1 cellular context compared by ENCODE assay signal in the genomic region with DNA sequence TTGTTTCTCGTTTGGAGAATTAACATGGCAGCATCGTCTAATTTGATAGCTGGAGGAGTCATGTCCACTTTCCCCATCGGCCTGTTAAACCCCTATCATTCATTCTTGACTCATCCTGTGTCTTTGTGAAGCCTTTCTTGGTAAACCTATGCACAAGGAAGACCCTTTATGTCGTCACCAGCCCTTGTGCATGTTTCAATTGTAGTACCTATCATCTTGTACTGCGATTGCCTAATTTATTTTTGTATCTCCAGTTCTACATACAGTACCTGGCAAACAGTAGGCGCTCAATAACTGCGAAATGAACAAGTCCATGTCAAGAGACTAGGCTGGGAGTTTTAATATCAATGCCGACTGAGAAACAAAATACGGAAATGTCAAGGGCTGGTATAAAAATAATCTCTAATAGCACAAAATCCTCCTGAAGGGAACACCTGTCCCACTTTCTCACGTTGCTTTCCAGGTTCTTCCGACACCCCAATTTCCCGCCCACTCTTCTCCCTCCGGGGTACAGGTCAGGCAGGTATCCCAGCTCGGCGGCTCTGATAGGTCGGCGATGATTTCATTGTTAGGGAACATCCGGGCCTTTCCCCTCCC.
A peak's percentile ranks its signal among the peaks of the same experiment; 100 is the strongest.
TF ChIP-seq lines count a peak whose summit lies in the region.

No MANE protein-coding gene starts in this region.

TF ChIP-seq in K562, 482 proteins besides CTCF, POLR2A, EP300 and RAD21 (continued from another document and continues in another):
- TF ChIP-seq ZBTB7A (IDR thresholded peaks at IDR 0.05; ENCODE audit: borderline replicate concordance, control insufficient read depth, low read depth, low read length): no peak
- TF ChIP-seq CREB1 (IDR thresholded peaks at IDR 0.05): no peak
- TF ChIP-seq CREB1 (CRISPR knock-in tag; IDR thresholded peaks at IDR 0.05): no peak
- TF ChIP-seq ZNF589 (CRISPR knock-in tag; IDR thresholded peaks at IDR 0.05; ENCODE audit: low read depth): no peak
- no peak for TF ChIP-seq MAFG (tag; conservative IDR thresholded peaks at IDR 0.05)
- TF ChIP-seq, protein P1, sequence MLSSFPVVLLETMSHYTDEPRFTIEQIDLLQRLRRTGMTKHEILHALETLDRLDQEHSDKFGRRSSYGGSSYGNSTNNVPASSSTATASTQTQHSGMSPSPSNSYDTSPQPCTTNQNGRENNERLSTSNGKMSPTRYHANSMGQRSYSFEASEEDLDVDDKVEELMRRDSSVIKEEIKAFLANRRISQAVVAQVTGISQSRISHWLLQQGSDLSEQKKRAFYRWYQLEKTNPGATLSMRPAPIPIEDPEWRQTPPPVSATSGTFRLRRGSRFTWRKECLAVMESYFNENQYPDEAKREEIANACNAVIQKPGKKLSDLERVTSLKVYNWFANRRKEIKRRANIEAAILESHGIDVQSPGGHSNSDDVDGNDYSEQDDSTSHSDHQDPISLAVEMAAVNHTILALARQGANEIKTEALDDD (IDR thresholded peaks at IDR 0.05): no peak; the same call in 1 of the 2 replicates
- no peak for TF ChIP-seq ZSCAN32 (CRISPR knock-in tag; IDR thresholded peaks at IDR 0.05)
- TF ChIP-seq THRAP3 (IDR thresholded peaks at IDR 0.05; ENCODE audit: borderline replicate concordance): no peak
- no peak for TF ChIP-seq ZC3H4 (CRISPR knock-in tag; IDR thresholded peaks at IDR 0.05; ENCODE audit: borderline replicate concordance)
- TF ChIP-seq JUND (IDR thresholded peaks at IDR 0.05; ENCODE audit: borderline replicate concordance, low read depth, low read length): peak; percentile 84
- peak; percentile 83; the same call in 2 of the 3 replicates for TF ChIP-seq JUND (tag; IDR thresholded peaks at IDR 0.05; ENCODE audit: borderline replicate concordance, low read depth, low read length)
- TF ChIP-seq SMARCE1 (IDR thresholded peaks at IDR 0.05): no peak
- no peak for TF ChIP-seq CEBPG (CRISPR knock-in tag; IDR thresholded peaks at IDR 0.05)
- 0 out of 4 replicates have a peak, but pooled peaks of 1 of the 2 experiments have one; percentile 12 for TF ChIP-seq CEBPG (tag; conservative IDR thresholded peaks at IDR 0.05 in 1 of 2, IDR thresholded peaks at IDR 0.05 in 1 of 2)
- TF ChIP-seq ATF7 (IDR thresholded peaks at IDR 0.05): peak; percentile 98
- no peak for TF ChIP-seq ZNF174 (CRISPR knock-in tag; IDR thresholded peaks at IDR 0.05)
- no peak for TF ChIP-seq ZNF561 (CRISPR knock-in tag; conservative IDR thresholded peaks at IDR 0.05)
- TF ChIP-seq ZNF766 (CRISPR knock-in tag; conservative IDR thresholded peaks at IDR 0.05): peak; percentile 62; the same call in 1 of the 2 replicates
- no peak for TF ChIP-seq MTA3 (IDR thresholded peaks at IDR 0.05; ENCODE audit: borderline replicate concordance)
- peak; percentile 44; the same call in 1 of the 2 replicates for TF ChIP-seq BRD4 (IDR thresholded peaks at IDR 0.05)
- no peak for TF ChIP-seq POU5F1 (IDR thresholded peaks at IDR 0.05; ENCODE audit: borderline replicate concordance, low read depth, low read length, partially characterized antibody)
- TF ChIP-seq, protein P2, sequence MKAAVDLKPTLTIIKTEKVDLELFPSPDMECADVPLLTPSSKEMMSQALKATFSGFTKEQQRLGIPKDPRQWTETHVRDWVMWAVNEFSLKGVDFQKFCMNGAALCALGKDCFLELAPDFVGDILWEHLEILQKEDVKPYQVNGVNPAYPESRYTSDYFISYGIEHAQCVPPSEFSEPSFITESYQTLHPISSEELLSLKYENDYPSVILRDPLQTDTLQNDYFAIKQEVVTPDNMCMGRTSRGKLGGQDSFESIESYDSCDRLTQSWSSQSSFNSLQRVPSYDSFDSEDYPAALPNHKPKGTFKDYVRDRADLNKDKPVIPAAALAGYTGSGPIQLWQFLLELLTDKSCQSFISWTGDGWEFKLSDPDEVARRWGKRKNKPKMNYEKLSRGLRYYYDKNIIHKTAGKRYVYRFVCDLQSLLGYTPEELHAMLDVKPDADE (conservative IDR thresholded peaks at IDR 0.05; ENCODE audit: control insufficient read depth, low read depth, low read length): no peak
- TF ChIP-seq ZNF695 (CRISPR knock-in tag; IDR thresholded peaks at IDR 0.05): no peak
- TF ChIP-seq ZFX (CRISPR knock-in tag; IDR thresholded peaks at IDR 0.05): no peak
- TF ChIP-seq ARID1B (IDR thresholded peaks at IDR 0.05): 0 out of 2 replicates have a peak, but pooled peaks have one; percentile 7
- TF ChIP-seq, protein P3, sequence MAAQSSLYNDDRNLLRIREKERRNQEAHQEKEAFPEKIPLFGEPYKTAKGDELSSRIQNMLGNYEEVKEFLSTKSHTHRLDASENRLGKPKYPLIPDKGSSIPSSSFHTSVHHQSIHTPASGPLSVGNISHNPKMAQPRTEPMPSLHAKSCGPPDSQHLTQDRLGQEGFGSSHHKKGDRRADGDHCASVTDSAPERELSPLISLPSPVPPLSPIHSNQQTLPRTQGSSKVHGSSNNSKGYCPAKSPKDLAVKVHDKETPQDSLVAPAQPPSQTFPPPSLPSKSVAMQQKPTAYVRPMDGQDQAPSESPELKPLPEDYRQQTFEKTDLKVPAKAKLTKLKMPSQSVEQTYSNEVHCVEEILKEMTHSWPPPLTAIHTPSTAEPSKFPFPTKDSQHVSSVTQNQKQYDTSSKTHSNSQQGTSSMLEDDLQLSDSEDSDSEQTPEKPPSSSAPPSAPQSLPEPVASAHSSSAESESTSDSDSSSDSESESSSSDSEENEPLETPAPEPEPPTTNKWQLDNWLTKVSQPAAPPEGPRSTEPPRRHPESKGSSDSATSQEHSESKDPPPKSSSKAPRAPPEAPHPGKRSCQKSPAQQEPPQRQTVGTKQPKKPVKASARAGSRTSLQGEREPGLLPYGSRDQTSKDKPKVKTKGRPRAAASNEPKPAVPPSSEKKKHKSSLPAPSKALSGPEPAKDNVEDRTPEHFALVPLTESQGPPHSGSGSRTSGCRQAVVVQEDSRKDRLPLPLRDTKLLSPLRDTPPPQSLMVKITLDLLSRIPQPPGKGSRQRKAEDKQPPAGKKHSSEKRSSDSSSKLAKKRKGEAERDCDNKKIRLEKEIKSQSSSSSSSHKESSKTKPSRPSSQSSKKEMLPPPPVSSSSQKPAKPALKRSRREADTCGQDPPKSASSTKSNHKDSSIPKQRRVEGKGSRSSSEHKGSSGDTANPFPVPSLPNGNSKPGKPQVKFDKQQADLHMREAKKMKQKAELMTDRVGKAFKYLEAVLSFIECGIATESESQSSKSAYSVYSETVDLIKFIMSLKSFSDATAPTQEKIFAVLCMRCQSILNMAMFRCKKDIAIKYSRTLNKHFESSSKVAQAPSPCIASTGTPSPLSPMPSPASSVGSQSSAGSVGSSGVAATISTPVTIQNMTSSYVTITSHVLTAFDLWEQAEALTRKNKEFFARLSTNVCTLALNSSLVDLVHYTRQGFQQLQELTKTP (IDR thresholded peaks at IDR 0.05; ENCODE audit: low read depth in 1 of 2, partially characterized antibody in 2 of 2): peak in 1 of 2 experiments; percentile 24
- TF ChIP-seq ZNF134 (CRISPR knock-in tag; conservative IDR thresholded peaks at IDR 0.05): no peak
- peak; percentile 49; the same call in 1 of the 2 replicates for TF ChIP-seq NR2C2 (CRISPR knock-in tag; IDR thresholded peaks at IDR 0.05)
- TF ChIP-seq NR2C2 (tag; IDR thresholded peaks at IDR 0.05): peak; percentile 99
- TF ChIP-seq, protein P4, sequence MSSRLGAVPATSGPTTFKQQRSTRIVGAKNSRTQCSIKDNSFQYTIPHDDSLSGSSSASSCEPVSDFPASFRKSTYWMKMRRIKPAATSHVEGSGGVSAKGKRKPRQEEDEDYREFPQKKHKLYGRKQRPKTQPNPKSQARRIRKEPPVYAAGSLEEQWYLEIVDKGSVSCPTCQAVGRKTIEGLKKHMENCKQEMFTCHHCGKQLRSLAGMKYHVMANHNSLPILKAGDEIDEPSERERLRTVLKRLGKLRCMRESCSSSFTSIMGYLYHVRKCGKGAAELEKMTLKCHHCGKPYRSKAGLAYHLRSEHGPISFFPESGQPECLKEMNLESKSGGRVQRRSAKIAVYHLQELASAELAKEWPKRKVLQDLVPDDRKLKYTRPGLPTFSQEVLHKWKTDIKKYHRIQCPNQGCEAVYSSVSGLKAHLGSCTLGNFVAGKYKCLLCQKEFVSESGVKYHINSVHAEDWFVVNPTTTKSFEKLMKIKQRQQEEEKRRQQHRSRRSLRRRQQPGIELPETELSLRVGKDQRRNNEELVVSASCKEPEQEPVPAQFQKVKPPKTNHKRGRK (tag; IDR thresholded peaks at IDR 0.05): no peak
- TF ChIP-seq, protein P5, sequence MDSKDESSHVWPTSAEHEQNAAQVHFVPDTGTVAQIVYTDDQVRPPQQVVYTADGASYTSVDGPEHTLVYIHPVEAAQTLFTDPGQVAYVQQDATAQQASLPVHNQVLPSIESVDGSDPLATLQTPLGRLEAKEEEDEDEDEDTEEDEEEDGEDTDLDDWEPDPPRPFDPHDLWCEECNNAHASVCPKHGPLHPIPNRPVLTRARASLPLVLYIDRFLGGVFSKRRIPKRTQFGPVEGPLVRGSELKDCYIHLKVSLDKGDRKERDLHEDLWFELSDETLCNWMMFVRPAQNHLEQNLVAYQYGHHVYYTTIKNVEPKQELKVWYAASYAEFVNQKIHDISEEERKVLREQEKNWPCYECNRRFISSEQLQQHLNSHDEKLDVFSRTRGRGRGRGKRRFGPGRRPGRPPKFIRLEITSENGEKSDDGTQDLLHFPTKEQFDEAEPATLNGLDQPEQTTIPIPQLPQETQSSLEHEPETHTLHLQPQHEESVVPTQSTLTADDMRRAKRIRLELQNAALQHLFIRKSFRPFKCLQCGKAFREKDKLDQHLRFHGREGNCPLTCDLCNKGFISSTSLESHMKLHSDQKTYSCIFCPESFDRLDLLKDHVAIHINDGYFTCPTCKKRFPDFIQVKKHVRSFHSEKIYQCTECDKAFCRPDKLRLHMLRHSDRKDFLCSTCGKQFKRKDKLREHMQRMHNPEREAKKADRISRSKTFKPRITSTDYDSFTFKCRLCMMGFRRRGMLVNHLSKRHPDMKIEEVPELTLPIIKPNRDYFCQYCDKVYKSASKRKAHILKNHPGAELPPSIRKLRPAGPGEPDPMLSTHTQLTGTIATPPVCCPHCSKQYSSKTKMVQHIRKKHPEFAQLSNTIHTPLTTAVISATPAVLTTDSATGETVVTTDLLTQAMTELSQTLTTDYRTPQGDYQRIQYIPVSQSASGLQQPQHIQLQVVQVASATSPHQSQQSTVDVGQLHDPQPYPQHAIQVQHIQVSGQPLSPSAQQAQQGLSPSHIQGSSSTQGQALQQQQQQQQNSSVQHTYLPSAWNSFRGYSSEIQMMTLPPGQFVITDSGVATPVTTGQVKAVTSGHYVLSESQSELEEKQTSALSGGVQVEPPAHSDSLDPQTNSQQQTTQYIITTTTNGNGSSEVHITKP (IDR thresholded peaks at IDR 0.05; ENCODE audit: partially characterized antibody): peak; percentile 77
- TF ChIP-seq SMARCB1 (IDR thresholded peaks at IDR 0.05; ENCODE audit: insufficient read length, low read depth): no peak
- TF ChIP-seq, protein P6, sequence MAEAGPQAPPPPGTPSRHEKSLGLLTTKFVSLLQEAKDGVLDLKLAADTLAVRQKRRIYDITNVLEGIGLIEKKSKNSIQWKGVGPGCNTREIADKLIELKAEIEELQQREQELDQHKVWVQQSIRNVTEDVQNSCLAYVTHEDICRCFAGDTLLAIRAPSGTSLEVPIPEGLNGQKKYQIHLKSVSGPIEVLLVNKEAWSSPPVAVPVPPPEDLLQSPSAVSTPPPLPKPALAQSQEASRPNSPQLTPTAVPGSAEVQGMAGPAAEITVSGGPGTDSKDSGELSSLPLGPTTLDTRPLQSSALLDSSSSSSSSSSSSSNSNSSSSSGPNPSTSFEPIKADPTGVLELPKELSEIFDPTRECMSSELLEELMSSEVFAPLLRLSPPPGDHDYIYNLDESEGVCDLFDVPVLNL (CRISPR knock-in tag; IDR thresholded peaks at IDR 0.05; ENCODE audit: low read depth): no peak
- TF ChIP-seq ZEB2 (IDR thresholded peaks at IDR 0.05): peak; percentile 92
- TF ChIP-seq ZNF699 (CRISPR knock-in tag; IDR thresholded peaks at IDR 0.05; ENCODE audit: insufficient replicate concordance): no peak
- TF ChIP-seq LARP7 (IDR thresholded peaks at IDR 0.05): no peak
- TF ChIP-seq, protein P7, sequence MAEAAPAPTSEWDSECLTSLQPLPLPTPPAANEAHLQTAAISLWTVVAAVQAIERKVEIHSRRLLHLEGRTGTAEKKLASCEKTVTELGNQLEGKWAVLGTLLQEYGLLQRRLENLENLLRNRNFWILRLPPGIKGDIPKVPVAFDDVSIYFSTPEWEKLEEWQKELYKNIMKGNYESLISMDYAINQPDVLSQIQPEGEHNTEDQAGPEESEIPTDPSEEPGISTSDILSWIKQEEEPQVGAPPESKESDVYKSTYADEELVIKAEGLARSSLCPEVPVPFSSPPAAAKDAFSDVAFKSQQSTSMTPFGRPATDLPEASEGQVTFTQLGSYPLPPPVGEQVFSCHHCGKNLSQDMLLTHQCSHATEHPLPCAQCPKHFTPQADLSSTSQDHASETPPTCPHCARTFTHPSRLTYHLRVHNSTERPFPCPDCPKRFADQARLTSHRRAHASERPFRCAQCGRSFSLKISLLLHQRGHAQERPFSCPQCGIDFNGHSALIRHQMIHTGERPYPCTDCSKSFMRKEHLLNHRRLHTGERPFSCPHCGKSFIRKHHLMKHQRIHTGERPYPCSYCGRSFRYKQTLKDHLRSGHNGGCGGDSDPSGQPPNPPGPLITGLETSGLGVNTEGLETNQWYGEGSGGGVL (CRISPR knock-in tag; IDR thresholded peaks at IDR 0.05): no peak
- no peak for TF ChIP-seq ESRRA (IDR thresholded peaks at IDR 0.05; ENCODE audit: borderline replicate concordance, low read depth)
- TF ChIP-seq ZNF354B (CRISPR knock-in tag; IDR thresholded peaks at IDR 0.05): no peak
- TF ChIP-seq, protein P8, sequence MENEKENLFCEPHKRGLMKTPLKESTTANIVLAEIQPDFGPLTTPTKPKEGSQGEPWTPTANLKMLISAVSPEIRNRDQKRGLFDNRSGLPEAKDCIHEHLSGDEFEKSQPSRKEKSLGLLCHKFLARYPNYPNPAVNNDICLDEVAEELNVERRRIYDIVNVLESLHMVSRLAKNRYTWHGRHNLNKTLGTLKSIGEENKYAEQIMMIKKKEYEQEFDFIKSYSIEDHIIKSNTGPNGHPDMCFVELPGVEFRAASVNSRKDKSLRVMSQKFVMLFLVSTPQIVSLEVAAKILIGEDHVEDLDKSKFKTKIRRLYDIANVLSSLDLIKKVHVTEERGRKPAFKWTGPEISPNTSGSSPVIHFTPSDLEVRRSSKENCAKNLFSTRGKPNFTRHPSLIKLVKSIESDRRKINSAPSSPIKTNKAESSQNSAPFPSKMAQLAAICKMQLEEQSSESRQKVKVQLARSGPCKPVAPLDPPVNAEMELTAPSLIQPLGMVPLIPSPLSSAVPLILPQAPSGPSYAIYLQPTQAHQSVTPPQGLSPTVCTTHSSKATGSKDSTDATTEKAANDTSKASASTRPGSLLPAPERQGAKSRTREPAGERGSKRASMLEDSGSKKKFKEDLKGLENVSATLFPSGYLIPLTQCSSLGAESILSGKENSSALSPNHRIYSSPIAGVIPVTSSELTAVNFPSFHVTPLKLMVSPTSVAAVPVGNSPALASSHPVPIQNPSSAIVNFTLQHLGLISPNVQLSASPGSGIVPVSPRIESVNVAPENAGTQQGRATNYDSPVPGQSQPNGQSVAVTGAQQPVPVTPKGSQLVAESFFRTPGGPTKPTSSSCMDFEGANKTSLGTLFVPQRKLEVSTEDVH (IDR thresholded peaks at IDR 0.05; ENCODE audit: low read depth, partially characterized antibody): peak; percentile 73
- peak; percentile 43; the same call in 1 of the 2 replicates for TF ChIP-seq RB1 (IDR thresholded peaks at IDR 0.05; ENCODE audit: low read depth)
- peak; percentile 96 for TF ChIP-seq NR2C1 (IDR thresholded peaks at IDR 0.05)
- TF ChIP-seq NR2C1 (tag; IDR thresholded peaks at IDR 0.05): peak; percentile 95
- 0 out of 2 replicates have a peak, but pooled peaks have one; percentile 17 for TF ChIP-seq MEF2D (tag; conservative IDR thresholded peaks at IDR 0.05; ENCODE audit: low read depth)
- no peak for TF ChIP-seq ZNF586 (CRISPR knock-in tag; conservative IDR thresholded peaks at IDR 0.05)
- no peak for TF ChIP-seq ERF (CRISPR knock-in tag; IDR thresholded peaks at IDR 0.05)
- no peak for TF ChIP-seq HCFC1 (IDR thresholded peaks at IDR 0.05; ENCODE audit: low read depth, low read length)
- TF ChIP-seq SNRNP70 (optimal IDR thresholded peaks at IDR 0.05; ENCODE audit: low read depth, low read length): no peak
- no peak for TF ChIP-seq SP1 (CRISPR knock-in tag; IDR thresholded peaks at IDR 0.05)
